9 cellular contexts compared by ENCODE assay signal in the genomic region with DNA sequence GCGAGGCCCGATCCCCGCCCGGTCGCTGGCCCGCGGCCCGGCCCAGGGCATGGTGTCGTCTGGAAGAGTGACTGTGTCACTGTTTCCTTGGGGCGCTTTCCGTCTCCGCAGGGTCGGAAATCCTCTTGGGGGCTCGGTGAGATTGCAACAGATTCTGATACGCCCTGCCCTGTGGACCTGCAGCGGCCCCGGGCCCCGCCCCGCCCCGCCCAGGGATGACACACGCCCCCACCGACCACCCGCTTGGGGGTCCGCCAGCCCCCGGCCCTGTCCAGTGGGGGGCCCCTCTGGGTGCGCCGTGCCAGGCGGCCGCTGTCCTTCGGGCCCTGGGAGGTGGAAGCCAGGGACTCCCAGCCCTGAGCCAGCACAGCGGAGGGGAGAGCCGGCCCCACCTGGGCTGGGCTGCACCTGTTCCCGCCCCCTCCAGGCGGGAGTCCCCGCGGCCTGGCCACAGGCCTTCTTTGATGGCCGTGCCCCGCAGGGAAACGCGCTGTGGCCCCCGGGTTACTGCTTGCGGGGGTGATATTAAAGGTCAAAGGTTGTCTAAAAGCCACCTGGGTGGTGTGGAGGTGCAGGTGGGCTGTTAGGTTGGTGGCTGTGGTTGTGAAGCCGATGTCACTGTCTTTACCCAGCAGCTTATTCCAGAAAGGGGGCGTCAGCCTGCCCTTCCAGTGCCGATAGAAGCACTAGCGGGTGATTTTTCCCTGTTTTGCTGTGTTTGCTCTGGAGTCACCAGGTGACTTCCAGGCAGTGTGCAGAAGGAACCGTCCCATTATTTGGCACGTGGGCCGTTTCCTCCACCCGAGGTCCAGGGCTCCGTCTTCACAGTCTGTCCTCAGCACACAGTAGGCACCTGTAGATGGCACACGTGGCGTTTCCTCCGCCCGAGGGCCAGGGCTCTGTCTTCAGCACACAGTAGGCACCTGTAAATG. TPM values are rescaled to one million over a fixed set of nuclear protein-coding genes. Genes with fewer than 3 reads are reported as not detected.
DNase-seq lines count a peak whose midpoint lies in the region; ATAC-seq and TF ChIP-seq lines count a peak whose summit lies in the region.
"Had no signal": no experiment of that assay in that cellular context is flagged by ENCODE, and none has a peak within 500 bp of the region (broad histone marks: within the 10 kb centered on the region; RNA-seq: fewer than 3 reads in every experiment).

No MANE protein-coding gene starts in this region.

- peaks cover 9% of the 10 kb centered on the region for H3K27me3 Mint-ChIP-seq in CD4-positive, alpha-beta T cell

- no peaks in the 10 kb centered on the region for H3K9me3 ChIP-seq in CD4-positive, alpha-beta T cell (ENCODE audit: control insufficient read depth, low read length)
- H3K9me3 ChIP-seq in RWPE2 (ENCODE audit: severe bottlenecking) (no peaks in the 10 kb centered on the region), mucosa of descending colon (no peaks in the 10 kb centered on the region), uterus (no peaks in the 10 kb centered on the region)

- peak; percentile 27 for ATAC-seq in CD4-positive, alpha-beta T cell (ENCODE audit: poor library complexity)
- ATAC-seq in RWPE2 (ENCODE audit: low read depth) (no peak), mucosa of descending colon (peak; percentile 47), GM21619 (IDR thresholded peaks at IDR 0.05; ENCODE audit: unreplicated experiment) (no peak)

- H3K4me3 ChIP-seq in H7 (ENCODE audit: insufficient read depth, low read depth, low read length) (peak overlapping the region; percentile 63), RWPE2 (ENCODE audit: severe bottlenecking) (peak overlapping the region; percentile 64), mucosa of descending colon (peak overlapping the region; percentile 54), uterus (peak overlapping the region; percentile 58)

- no peak for TF ChIP-seq CTCF in CD4-positive, alpha-beta T cell (IDR thresholded peaks at IDR 0.05)
- TF ChIP-seq CTCF in RWPE2 (IDR thresholded peaks at IDR 0.05; ENCODE audit: poor library complexity, severe bottlenecking) (no peak), mucosa of descending colon (IDR thresholded peaks at IDR 0.05) (no peak), uterus (IDR thresholded peaks at IDR 0.05) (no peak)

- CTCF ChIA-PET in CD4-positive, alpha-beta T cell (lab: Charles Lee): interaction anchor here (1.4 kb wide), 1 partner anchor 25 kb away, joined by 5 read pairs; no protein-coding TSS in a partner anchor

- no peaks in the 10 kb centered on the region for H3K9me3 Mint-ChIP-seq in CD4-positive, alpha-beta T cell

- intact Hi-C loops in CD4-positive, alpha-beta T cell (cut with DNase I, micrococcal nuclease): loop anchor here in 1 of 2 experiments (2.0 kb wide), 1 partner anchor 55 kb away; the partner anchor contains the start of gene CEMP1
- intact Hi-C loops in mucosa of descending colon (cut with DNase I, micrococcal nuclease): no loop called here
- intact Hi-C loops in uterus (cut with DNase I; ENCODE audit: low total_unique reads): no loop called here

- peaks cover 26% of the 10 kb centered on the region for H3K27me3 ChIP-seq in CD4-positive, alpha-beta T cell (ENCODE audit: control insufficient read depth, insufficient read depth, low read length)
- H3K27me3 ChIP-seq in H7 (ENCODE audit: control insufficient read depth, insufficient read depth, low read length): peaks cover 33% of the 10 kb centered on the region
- H3K27me3 ChIP-seq in RWPE2 (ENCODE audit: insufficient read depth, poor library complexity, severe bottlenecking): peaks cover 6% of the 10 kb centered on the region
- peaks cover 0 to 30% of the 10 kb centered on the region in 2 donors for H3K27me3 ChIP-seq in uterus

- no peaks in the 10 kb centered on the region for H3K36me3 Mint-ChIP-seq in CD4-positive, alpha-beta T cell (ENCODE audit: low read depth)

- peak in 3 of 10 experiments; percentile 12 to 28 (median 19) for DNase-seq in CD4-positive, alpha-beta T cell
- peak; percentile 95 for DNase-seq in H7
- no peak for DNase-seq in RWPE2 (ENCODE audit: low spot score)
- peak; percentile 28 for DNase-seq in central memory CD4-positive, alpha-beta T cell
- peak; percentile 35 to 69 (median 65) for DNase-seq in mucosa of descending colon
- no peak for DNase-seq in uterus
- DNase-seq in cerebellum (ENCODE audit: low spot score): no peak

- no peak for TF ChIP-seq POLR2A in uterus (IDR thresholded peaks at IDR 0.05)

- H3K36me3 ChIP-seq in H7 (replicated peaks; ENCODE audit: control insufficient read depth, insufficient read depth, low read length) (no peaks in the 10 kb centered on the region), RWPE2 (ENCODE audit: low read depth) (no peaks in the 10 kb centered on the region), mucosa of descending colon (ENCODE audit: low read depth) (no peaks in the 10 kb centered on the region), uterus (no peaks in the 10 kb centered on the region)

- H3K4me3 Mint-ChIP-seq in CD4-positive, alpha-beta T cell: peak overlapping the region; percentile 84

- POLR2A ChIA-PET in CD4-positive, alpha-beta T cell (lab: Charles Lee): interaction anchor here (0.9 to 1.6 kb wide), 4 partner anchors 12 to 47 kb away, joined by 3 to 9 read pairs (median 4); partner anchors contain the start of genes AMDHD2, CCNF and TEDC2

- no peak overlapping the region for H3K27ac Mint-ChIP-seq in CD4-positive, alpha-beta T cell

- H3K27ac ChIP-seq in CD4-positive, alpha-beta T cell (ENCODE audit: low read depth, low read length): no peak overlapping the region
- H3K27ac ChIP-seq in RWPE2 (ENCODE audit: poor library complexity, severe bottlenecking): peak overlapping the region; percentile 54
- peak overlapping the region in 1 of 2 donors; percentile 63 for H3K27ac ChIP-seq in uterus

- H3K4me1 ChIP-seq in RWPE2 (ENCODE audit: insufficient read depth, poor library complexity, severe bottlenecking) (no peaks in the 10 kb centered on the region), mucosa of descending colon (ENCODE audit: low read depth) (peaks cover 26% of the 10 kb centered on the region), uterus (peaks cover 0 to 34% of the 10 kb centered on the region in 2 donors)

- peaks cover 13% of the 10 kb centered on the region for H3K4me1 Mint-ChIP-seq in CD4-positive, alpha-beta T cell (ENCODE audit: low read depth)

RNA-seq across cellular contexts. Expression of gene TBC1D24, which starts 0.8 kb away (rescaled TPM):
- 1 to 10 TPM; 1.2 to 2.1 TPM for total RNA-seq in CD4-positive, alpha-beta T cell
- total RNA-seq in H7 (2014; rRNA removed; shearing (Covaris generic)): 12.3 and 13.5 TPM in 2 replicates
- total RNA-seq in mucosa of descending colon: 10 to 100 TPM in 1 of 3 donors, 1 to 10 TPM in 2; 6.9 to 14.3 (median 8.5) TPM
- 10 to 100 TPM in 1 of 4 donors, 1 to 10 TPM in 2, under 1 TPM in 1; 0.59 to 21.6 (median 4.6) TPM for total RNA-seq in uterus
- 30.4 TPM for total RNA-seq in cerebellum

RNA-seq across cellular contexts. Expression of gene NTN3, which starts 4.6 kb away (rescaled TPM):
- not detected for total RNA-seq in CD4-positive, alpha-beta T cell
- 0.73 TPM in 1 of 2 replicates, not detected in the other for total RNA-seq in H7 (2014; rRNA removed; shearing (Covaris generic))
- total RNA-seq in mucosa of descending colon: under 1 TPM in 1 of 3 donors, not detected in 2; 0.44 TPM
- total RNA-seq in uterus: 10 to 100 TPM in 1 of 4 donors, 1 to 10 TPM in 1, not detected in 2; 1.3 to 15.5 TPM
- total RNA-seq in cerebellum: 2.5 TPM
- total RNA-seq: HT1080 had no signal

RNA-seq across cellular contexts. Expression of gene TEDC2, which starts 15.8 kb away (rescaled TPM):
- under 1 TPM; 0.17 to 0.27 TPM for total RNA-seq in CD4-positive, alpha-beta T cell
- total RNA-seq in H7 (2014; rRNA removed; shearing (Covaris generic)): 87.2 and 90.7 TPM in 2 replicates
- 1 to 10 TPM; 1.1 to 5.5 (median 2.8) TPM for total RNA-seq in mucosa of descending colon
- 1 to 10 TPM in 2 of 4 donors, not detected in 2; 1.8 to 7.0 TPM for total RNA-seq in uterus
- 5.9 TPM for total RNA-seq in cerebellum

RNA-seq across cellular contexts. Expression of gene ATP6V0C, which starts 38.1 kb away (rescaled TPM):
- 100 to 1,000 TPM; 224 to 234 TPM for total RNA-seq in CD4-positive, alpha-beta T cell
- 40.5 and 56.4 TPM in 2 replicates for total RNA-seq in H7 (2014; rRNA removed; shearing (Covaris generic))
- total RNA-seq in mucosa of descending colon (100 to 1,000 TPM; 171 to 261 (median 201) TPM), uterus (100 to 1,000 TPM in 1 of 4 donors, 10 to 100 TPM in 3; 14.3 to 126 (median 41.4) TPM), cerebellum (23.9 TPM)

RNA-seq across cellular contexts. Expression of gene AMDHD2, which starts 44.5 kb away (rescaled TPM):
- 100 to 1,000 TPM; 171 to 177 TPM for total RNA-seq in CD4-positive, alpha-beta T cell
- 50.5 and 62.3 TPM in 2 replicates for total RNA-seq in H7 (2014; rRNA removed; shearing (Covaris generic))
- total RNA-seq in mucosa of descending colon (10 to 100 TPM; 33.6 to 51.2 (median 38.4) TPM), uterus (10 to 100 TPM in 3 of 4 donors, 1 to 10 TPM in 1; 7.9 to 36.5 (median 22.0) TPM), cerebellum (22.3 TPM)

Comparison
In these comparisons a context has a peak if more than half of its experiments do, and no peak if none do; other contexts are left out.
1. ATAC-seq: peak in CD4-positive, alpha-beta T cell (single experiment) and mucosa of descending colon (single experiment); none in RWPE2 (single experiment) and GM21619 (single experiment).
2. DNase-seq: peak in H7 (single experiment), central memory CD4-positive, alpha-beta T cell (single experiment) and mucosa of descending colon (3 of 3); none in RWPE2 (single experiment), uterus (0 of 2) and cerebellum (single experiment).
3. RNA of gene TEDC2, which starts 15.8 kb away (total RNA-seq): 87.2 to 90.7 TPM in H7; 5.9 TPM in cerebellum (single experiment), 1.1 to 5.5 TPM in mucosa of descending colon, 1.8 to 7.0 TPM in uterus and 0.17 to 0.27 TPM in CD4-positive, alpha-beta T cell; every median in the first group is over 10 times any median in the second.
4. Peak in every context shown above with its lines, with median percentiles within 50 percentile points of each other: H3K4me3 ChIP-seq.